In the genomic region with DNA sequence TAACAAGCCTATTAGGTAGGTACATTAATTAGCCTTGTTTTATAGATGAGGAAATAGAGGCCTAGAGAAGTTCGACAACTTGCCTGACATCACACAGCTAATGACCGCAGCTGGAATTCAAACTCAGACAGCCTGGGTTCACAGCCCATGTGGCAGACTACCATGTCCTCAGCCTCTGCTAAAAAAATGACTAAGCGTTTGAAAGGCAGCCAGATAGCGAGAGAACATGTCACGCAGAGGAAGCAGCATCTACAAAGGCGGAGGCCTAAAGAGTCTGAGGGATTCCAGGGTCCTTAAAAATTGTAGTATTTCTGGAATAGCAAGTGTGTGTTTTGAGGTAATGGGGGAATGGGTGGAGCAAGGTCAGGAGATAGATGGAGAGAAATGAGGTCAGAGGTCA, we compare ENCODE assay signal across 26 cellular contexts. TPM values are rescaled to one million over a fixed set of nuclear protein-coding genes. Genes with fewer than 3 reads are reported as not detected.
A peak's percentile ranks its signal among the peaks of the same experiment; 100 is the strongest.
DNase-seq lines count a peak whose midpoint lies in the region; FAIRE-seq and TF ChIP-seq lines count a peak whose summit lies in the region.
"Had no signal": no experiment of that assay in that cellular context is flagged by ENCODE, and none has a peak within 500 bp of the region (broad histone marks: within the 10 kb centered on the region; RNA-seq: fewer than 3 reads in every experiment).

No MANE protein-coding gene starts in this region.

- WGBS in small intestine, 3 donors = 34 to 73% (median 63%) methylated on average over 6 of the region's 6 CpGs

- no peaks in the 10 kb centered on the region for H3K79me2 ChIP-seq in MM.1S (ENCODE audit: low read length)

- no peaks in the 10 kb centered on the region for H3K9me2 ChIP-seq in MM.1S (replicated peaks; ENCODE audit: insufficient read depth, low read length)

- H3K27me3 ChIP-seq in small intestine (ENCODE audit: control insufficient read depth in 2 of 2, insufficient read depth in 2 of 2, low read length in 2 of 2) (no peaks in the 10 kb centered on the region), MM.1S (replicated peaks; ENCODE audit: insufficient read depth, low read length) (no peaks in the 10 kb centered on the region)
- H3K27me3 ChIP-seq: BE2C, neural progenitor cell, Peyer's patch, SJCRH30, suprapubic skin had no signal

- no peak overlapping the region for H3K4me3 ChIP-seq in HFF-Myc (replicated peaks; ENCODE audit: low read depth, low read length)
- H3K4me3 ChIP-seq in small intestine (ENCODE audit: low read depth in 1 of 2, low read length in 2 of 2) = no peak overlapping the region
- H3K4me3 ChIP-seq in MM.1S (ENCODE audit: low read length) = no peak overlapping the region
- H3K4me3 ChIP-seq: GM12878, heart left ventricle, neural progenitor cell, Peyer's patch, SJCRH30, suprapubic skin had no signal

- no peak overlapping the region for H3K4me2 ChIP-seq in MM.1S (ENCODE audit: low read depth, low read length)
- H3K4me2 ChIP-seq: neural progenitor cell had no signal

- no peaks in the 10 kb centered on the region for H3F3A ChIP-seq in MM.1S (ENCODE audit: insufficient read depth, low read length)

- no peaks in the 10 kb centered on the region for H3K9me3 ChIP-seq in small intestine (ENCODE audit: control insufficient read depth, low read depth)
- no peaks in the 10 kb centered on the region for H3K9me3 ChIP-seq in MM.1S (replicated peaks; ENCODE audit: insufficient read depth, low read length)
- H3K9me3 ChIP-seq: BE2C, heart left ventricle, Peyer's patch, SJCRH30, suprapubic skin had no signal

- no peaks in the 10 kb centered on the region for H4K20me1 ChIP-seq in MM.1S (ENCODE audit: insufficient read depth, low read length)

- H3K4me1 ChIP-seq in small intestine (ENCODE audit: control insufficient read depth in 2 of 2, insufficient read depth in 1 of 2, low read depth in 1 of 2, low read length in 1 of 2) = no peaks in the 10 kb centered on the region
- no peaks in the 10 kb centered on the region for H3K4me1 ChIP-seq in MM.1S (ENCODE audit: low read length)
- H3K4me1 ChIP-seq: BE2C, heart left ventricle, neural progenitor cell, Peyer's patch, SJCRH30, suprapubic skin had no signal

- no peak for FAIRE-seq in small intestine (lab: Jason Lieb, UNC)
- FAIRE-seq: GM12878 had no signal

- peak; percentile 29 for DNase-seq in Ammon's horn (ENCODE audit: low spot score)
- DNase-seq in HFF-Myc (ENCODE audit: extremely low read depth, low read depth) = peak; percentile 0
- peak; percentile 31 for DNase-seq in epithelial cell of prostate (ENCODE audit: low read depth, low spot score)
- DNase-seq in small intestine = peak; percentile 15
- no peak for DNase-seq in HUDEP-2 (lab: John Stamatoyannopoulos, UW; ENCODE audit: unreplicated experiment in 76 of 76)
- no peak for DNase-seq in MM.1S
- DNase-seq in stimulated activated CD4-positive, alpha-beta T cell treated with anti-CD3 and anti-CD28 coated beads, Interleukin-2, amount 100 ng/mL, for 48 hours = no peak
- DNase-seq: activated CD4-positive, CD25-positive, alpha-beta regulatory T cell treated with anti-CD3 and anti-CD28 coated beads, Interleukin-2, amount 50 U/mL, for 72 hours; activated CD8-positive, alpha-beta memory T cell treated with anti-CD3 and anti-CD28 coated beads for 24 hours; activated naive CD4-positive, alpha-beta T cell; activated T-cell treated with anti-CD3 and anti-CD28 coated beads, Interleukin-2, amount 50 U/mL, for 24 hours; amniotic stem cell; BE2C; GDM1; KG1; NCI-H2171; NCI-H524 treated with DMSO at 0.1 percent for 48 hours; SJCRH30; stimulated activated CD4-positive, alpha-beta T cell treated with anti-CD3 and anti-CD28 coated beads, Interleukin-1b, Interleukin-23, amount 100 ng/mL, for 48 hours; T-helper 1 cell had no signal

- H3K9ac ChIP-seq in MM.1S (ENCODE audit: low read length) = no peak overlapping the region
- H3K9ac ChIP-seq: neural progenitor cell had no signal

- no peak overlapping the region for H2AFZ ChIP-seq in MM.1S (ENCODE audit: low read length)
- H2AFZ ChIP-seq: neural progenitor cell had no signal

- TF ChIP-seq CTCF in HFF-Myc (IDR thresholded peaks at IDR 0.05; ENCODE audit: low read depth, low read length, missing control alignments) = no peak
- TF ChIP-seq CTCF in MM.1S (IDR thresholded peaks at IDR 0.05; ENCODE audit: low read length) = no peak

- no peak overlapping the region for H3K27ac ChIP-seq in epithelial cell of prostate
- H3K27ac ChIP-seq in small intestine (ENCODE audit: low read depth in 1 of 2, low read length in 1 of 2) = no peak overlapping the region
- H3K27ac ChIP-seq in MM.1S (ENCODE audit: low read length) = no peak overlapping the region
- H3K27ac ChIP-seq: heart left ventricle, neural progenitor cell, Peyer's patch, SJCRH30, suprapubic skin had no signal

- H3K36me3 ChIP-seq in small intestine (ENCODE audit: control insufficient read depth in 2 of 2, insufficient read depth in 2 of 2, low read length in 2 of 2) (no peaks in the 10 kb centered on the region), MM.1S (replicated peaks; ENCODE audit: insufficient read depth, low read length) (no peaks in the 10 kb centered on the region)
- H3K36me3 ChIP-seq: BE2C, heart left ventricle, neural progenitor cell, Peyer's patch, SJCRH30, suprapubic skin had no signal

RNA-seq across cellular contexts. Expression of a gene that starts 33.2 kb away (rescaled TPM):
- polyA plus RNA-seq in small intestine = not detected
- polyA plus RNA-seq: GM12878, H1, heart left ventricle had no signal

Comparison
In these comparisons a context has a peak if more than half of its experiments do, and no peak if none do; other contexts are left out.
1. DNase-seq: peak in Ammon's horn (single experiment), HFF-Myc (single experiment), epithelial cell of prostate (single experiment) and small intestine (single experiment); none in HUDEP-2 (0 of 76), MM.1S (single experiment) and stimulated activated CD4-positive, alpha-beta T cell treated with anti-CD3 and anti-CD28 coated beads, Interleukin-2, amount 100 ng/mL, for 48 hours (0 of 2).